15 cellular contexts compared by ENCODE assay signal in the genomic region with DNA sequence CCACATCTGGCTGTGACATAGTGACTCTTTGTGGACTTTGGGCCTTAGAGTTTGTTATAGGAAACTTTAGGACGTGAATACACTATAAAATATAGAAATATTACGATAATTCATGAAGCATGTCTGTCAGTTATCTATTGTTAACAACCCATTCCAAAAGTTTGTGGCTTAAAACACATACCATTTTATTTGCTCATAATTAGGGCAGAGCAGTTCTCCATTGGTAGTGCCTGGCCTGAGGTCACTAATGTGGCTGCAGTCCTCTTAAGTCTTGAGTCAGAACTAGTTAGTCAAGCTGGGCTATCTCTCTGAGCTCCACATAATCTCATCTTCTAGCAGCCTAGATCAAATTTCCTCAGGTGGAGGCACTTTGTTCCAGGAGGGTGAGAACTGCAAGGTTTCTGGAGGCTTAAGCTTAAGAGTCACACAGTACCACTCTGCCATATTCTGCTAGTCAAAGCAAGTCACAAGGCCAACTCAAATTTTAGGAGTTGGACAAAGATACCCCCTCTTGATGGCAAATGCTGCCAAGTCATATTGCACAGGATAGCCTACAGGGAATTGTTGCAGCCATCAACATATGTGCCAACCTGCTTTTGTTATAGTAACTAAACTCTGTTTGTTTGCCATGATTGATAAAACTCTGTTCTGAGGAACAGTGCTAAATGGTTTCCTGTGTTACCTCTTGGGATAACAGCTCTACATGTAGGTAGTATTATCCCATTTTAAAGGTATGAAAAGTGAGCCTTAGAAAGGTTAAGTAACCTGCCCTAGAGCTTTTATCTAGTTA. TPM values are rescaled to one million over a fixed set of nuclear protein-coding genes. Genes with fewer than 3 reads are reported as not detected.
DNase-seq lines count a peak whose midpoint lies in the region; ATAC-seq, FAIRE-seq and TF ChIP-seq lines count a peak whose summit lies in the region.
"Had no signal": no experiment of that assay in that cellular context is flagged by ENCODE, and none has a peak within 500 bp of the region (broad histone marks: within the 10 kb centered on the region; RNA-seq: fewer than 3 reads in every experiment).

No MANE protein-coding gene starts in this region.

- in situ Hi-C loops in ACHN (cut with HindIII; ENCODE audit: low pct_ligation_motif_present, low pct_unique_long_range_greater_than_20kb, low sequenced_read_pairs), result no loop called here

- no peaks in the 10 kb centered on the region for H3K27me3 ChIP-seq in SK-N-SH (ENCODE audit: insufficient read depth)
- H3K27me3 ChIP-seq: BE2C, hepatocyte had no signal

- CTCF ChIA-PET in SK-N-SH (lab: Yijun Ruan, JAX), result interaction anchor here (1.3 kb wide), 1 partner anchor 13 kb away, joined by 3 read pairs; no protein-coding TSS in a partner anchor
- CTCF ChIA-PET in activated CD8-positive, alpha-beta T cell treated with anti-CD3 and anti-CD28 coated beads, Interleukin-2, amount 10 ng/mL, durations not matched to agents 7 days and 5 days (lab: Charles Lee), result no interaction called here

- no peak for ATAC-seq in GM21619 (IDR thresholded peaks at IDR 0.05; ENCODE audit: unreplicated experiment)
- no peak for ATAC-seq in activated CD8-positive, alpha-beta T cell treated with anti-CD3 and anti-CD28 coated beads, Interleukin-2, amount 10 ng/mL, durations not matched to agents 7 days and 5 days
- ATAC-seq: activated CD4-positive, alpha-beta T cell treated with anti-CD3 and anti-CD28 coated beads for 36 hours had no signal

- POLR2A ChIA-PET in SK-N-SH (lab: Yijun Ruan, JAX), result no interaction called here
- POLR2A ChIA-PET in activated CD8-positive, alpha-beta T cell treated with anti-CD3 and anti-CD28 coated beads, Interleukin-2, amount 10 ng/mL, durations not matched to agents 7 days and 5 days (lab: Charles Lee), result no interaction called here

- WGBS in SK-N-SH (ENCODE audit: low lambda C conversion rate), result 25% methylated on average over 2 of the region's 2 CpGs

- peaks cover 26% of the 10 kb centered on the region for H3K36me3 Mint-ChIP-seq in activated CD8-positive, alpha-beta T cell treated with anti-CD3 and anti-CD28 coated beads, Interleukin-2, amount 10 ng/mL, durations not matched to agents 7 days and 5 days (ENCODE audit: low read depth)

- peak overlapping the region; percentile 34; the same call in 1 of the 2 replicates for H3K4me2 ChIP-seq in SK-N-SH
- H3K4me2 ChIP-seq: hepatocyte had no signal

- H3K27ac ChIP-seq in SK-N-SH (ENCODE audit: low read depth in 2 of 2, low read length in 1 of 2), result peak overlapping the region in 1 of 2 experiments; percentile 65; a peak in 3 of 4 replicates
- H3K27ac ChIP-seq: hepatocyte, skin epidermis had no signal

- no peak for TF ChIP-seq EP300 in SK-N-SH (IDR thresholded peaks at IDR 0.05; ENCODE audit: borderline replicate concordance in 1 of 2, low read depth in 1 of 2, low read length in 1 of 2)

- H3K27ac Mint-ChIP-seq in activated CD8-positive, alpha-beta T cell treated with anti-CD3 and anti-CD28 coated beads, Interleukin-2, amount 10 ng/mL, durations not matched to agents 7 days and 5 days, result no peak overlapping the region
- H3K27ac Mint-ChIP-seq: activated CD4-positive, alpha-beta T cell treated with anti-CD3 and anti-CD28 coated beads for 36 hours; dendritic cell treated with granulocyte-macrophage colony-stimulating factor and Interleukin-4, amounts not matched to agents 40 ng/mL and 50 ng/mL, for 4 days had no signal

- H3K9me2 ChIP-seq in SK-N-SH, result no peaks in the 10 kb centered on the region

- no peak for TF ChIP-seq POLR2A in H54 (IDR thresholded peaks at IDR 0.05; ENCODE audit: low read depth, low read length)

- peak; percentile 98 for FAIRE-seq in H54 (lab: Jason Lieb, UNC)

- H3K4me1 Mint-ChIP-seq in activated CD8-positive, alpha-beta T cell treated with anti-CD3 and anti-CD28 coated beads, Interleukin-2, amount 10 ng/mL, durations not matched to agents 7 days and 5 days (ENCODE audit: low read depth), result peaks cover 25% of the 10 kb centered on the region

- H3K9me3 Mint-ChIP-seq in activated CD8-positive, alpha-beta T cell treated with anti-CD3 and anti-CD28 coated beads, Interleukin-2, amount 10 ng/mL, durations not matched to agents 7 days and 5 days (ENCODE audit: insufficient read depth), result no peaks in the 10 kb centered on the region
- H3K9me3 Mint-ChIP-seq: dendritic cell treated with granulocyte-macrophage colony-stimulating factor and Interleukin-4, amounts not matched to agents 40 ng/mL and 50 ng/mL, for 4 days had no signal

- no peak overlapping the region for H3K4me3 Mint-ChIP-seq in activated CD8-positive, alpha-beta T cell treated with anti-CD3 and anti-CD28 coated beads, Interleukin-2, amount 10 ng/mL, durations not matched to agents 7 days and 5 days
- H3K4me3 Mint-ChIP-seq: activated CD4-positive, alpha-beta T cell treated with anti-CD3 and anti-CD28 coated beads for 36 hours; dendritic cell treated with granulocyte-macrophage colony-stimulating factor and Interleukin-4, amounts not matched to agents 40 ng/mL and 50 ng/mL, for 4 days had no signal

- DNase-seq in ACHN, result peak; percentile 25
- DNase-seq in H54 (ENCODE audit: insufficient read length, low spot score), result no peak
- DNase-seq in SK-N-SH, result no peak
- DNase-seq in fibroblast of the conjunctiva (ENCODE audit: low read depth), result peak; percentile 28
- no peak for DNase-seq in activated CD4-positive, alpha-beta T cell treated with anti-CD3 and anti-CD28 coated beads for 1 hour
- DNase-seq in NCI-H1694 treated with DMSO at 0.1 percent for 48 hours (lab: John Stamatoyannopoulos, UW), result no peak
- no peak for DNase-seq in activated CD8-positive, alpha-beta T cell treated with anti-CD3 and anti-CD28 coated beads, Interleukin-2, amount 10 ng/mL, durations not matched to agents 7 days and 5 days
- DNase-seq: activated CD4-positive, alpha-beta T cell treated with anti-CD3 and anti-CD28 coated beads for 36 hours; BE2C; NCI-H2081; SHP77 had no signal

- peaks cover 12 to 19% of the 10 kb centered on the region in 2 experiments for H3K4me1 ChIP-seq in SK-N-SH (ENCODE audit: control insufficient read depth in 1 of 2, insufficient read depth in 2 of 2, low read depth in 1 of 2, low read length in 1 of 2)

- peaks cover 13% of the 10 kb centered on the region for H3F3A ChIP-seq in SK-N-SH (replicated peaks; ENCODE audit: insufficient read depth)

- H3K9ac ChIP-seq in SK-N-SH, result no peak overlapping the region

- H2AFZ ChIP-seq in SK-N-SH (ENCODE audit: low read depth), result no peak overlapping the region
- H2AFZ ChIP-seq: hepatocyte had no signal

- no peaks in the 10 kb centered on the region for H3K9me3 ChIP-seq in SK-N-SH
- H3K9me3 ChIP-seq: BE2C had no signal

- peaks cover 88% of the 10 kb centered on the region for H3K79me2 ChIP-seq in SK-N-SH (ENCODE audit: insufficient read depth)

- H3K4me3 ChIP-seq in SK-N-SH (ENCODE audit: low read depth in 2 of 2, low read length in 1 of 2), result no peak overlapping the region
- H3K4me3 ChIP-seq: hepatocyte, skin epidermis had no signal

- H3K36me3 ChIP-seq in SK-N-SH (replicated peaks in 1 of 2; ENCODE audit: control insufficient read depth in 1 of 2, insufficient read depth in 2 of 2, low read length in 1 of 2), result peaks cover 0 to 5% of the 10 kb centered on the region in 2 experiments
- H3K36me3 ChIP-seq: BE2C had no signal

- H3K27me3 Mint-ChIP-seq in activated CD8-positive, alpha-beta T cell treated with anti-CD3 and anti-CD28 coated beads, Interleukin-2, amount 10 ng/mL, durations not matched to agents 7 days and 5 days (ENCODE audit: low read depth), result no peaks in the 10 kb centered on the region
- H3K27me3 Mint-ChIP-seq: activated CD4-positive, alpha-beta T cell treated with anti-CD3 and anti-CD28 coated beads for 36 hours; dendritic cell treated with granulocyte-macrophage colony-stimulating factor and Interleukin-4, amounts not matched to agents 40 ng/mL and 50 ng/mL, for 4 days had no signal

- peaks cover 60% of the 10 kb centered on the region for H4K20me1 ChIP-seq in SK-N-SH (ENCODE audit: insufficient read depth)

- TF ChIP-seq RAD21 in SK-N-SH (IDR thresholded peaks at IDR 0.05; ENCODE audit: low read length), result no peak

- TF ChIP-seq CTCF in SK-N-SH (IDR thresholded peaks at IDR 0.05), result no peak

TF ChIP-seq in SK-N-SH, 30 proteins besides CTCF, POLR2A, EP300 and RAD21 (continues in another document):
- TF ChIP-seq RCOR1 (IDR thresholded peaks at IDR 0.05; ENCODE audit: low read length), result no peak
- peak; percentile 23; the same call in 1 of the 2 replicates for TF ChIP-seq POLR2AphosphoS5 (IDR thresholded peaks at IDR 0.05; ENCODE audit: low read depth, low read length)
- no peak for TF ChIP-seq ELF1 (IDR thresholded peaks at IDR 0.05)
- TF ChIP-seq TAF1 (IDR thresholded peaks at IDR 0.05; ENCODE audit: borderline replicate concordance, low read depth, low read length), result 0 out of 2 replicates have a peak, but pooled peaks have one; percentile 28
- 0 out of 2 replicates have a peak, but pooled peaks have one; percentile 26 for TF ChIP-seq TEAD4 (IDR thresholded peaks at IDR 0.05; ENCODE audit: borderline replicate concordance, insufficient read depth)
- TF ChIP-seq YY1 (IDR thresholded peaks at IDR 0.05; ENCODE audit: low read depth), result no peak
- TF ChIP-seq RXRA (IDR thresholded peaks at IDR 0.05; ENCODE audit: borderline replicate concordance, low read depth), result no peak; the same call in 1 of the 2 replicates
- TF ChIP-seq JUND (IDR thresholded peaks at IDR 0.05), result peak; percentile 57
- peak; percentile 53 for TF ChIP-seq TCF12 (IDR thresholded peaks at IDR 0.05)

RNA-seq across cellular contexts. Expression of a gene that starts 8.7 kb away (rescaled TPM):
- polyA plus RNA-seq in SK-N-SH (2012; rRNA removed), result 6.2 and 8.5 TPM in 2 replicates
- polyA plus RNA-seq in SK-N-SH (2012; cell fraction: cytosol; rRNA removed), result 2.7 and 3.2 TPM in 2 replicates
- 33.9 and 34.8 TPM in 2 replicates for polyA plus RNA-seq in SK-N-SH (2012; cell fraction: nucleus; rRNA removed)
- total RNA-seq in activated CD8-positive, alpha-beta T cell treated with anti-CD3 and anti-CD28 coated beads, Interleukin-2, amount 10 ng/mL, durations not matched to agents 7 days and 5 days, result 10 to 100 TPM; 35.6 to 40.5 TPM

RNA-seq across cellular contexts. Expression of a gene that starts 8.7 kb away (rescaled TPM):
- 35.6 and 35.9 TPM in 2 replicates for polyA plus RNA-seq in SK-N-SH (2012; rRNA removed)
- 61.9 and 94.1 TPM in 2 replicates for polyA plus RNA-seq in SK-N-SH (2012; cell fraction: cytosol; rRNA removed)
- polyA plus RNA-seq in SK-N-SH (2012; cell fraction: nucleus; rRNA removed), result 7.9 and 12.4 TPM in 2 replicates
- 10 to 100 TPM; 88.9 to 91.7 TPM for total RNA-seq in activated CD8-positive, alpha-beta T cell treated with anti-CD3 and anti-CD28 coated beads, Interleukin-2, amount 10 ng/mL, durations not matched to agents 7 days and 5 days

RNA-seq across cellular contexts. Expression of a gene that starts 39.9 kb away (rescaled TPM):
- polyA plus RNA-seq in SK-N-SH (2012; rRNA removed), result not detected in 2 replicates
- polyA plus RNA-seq in SK-N-SH (2012; cell fraction: cytosol; rRNA removed), result not detected in 2 replicates
- not detected in 2 replicates for polyA plus RNA-seq in SK-N-SH (2012; cell fraction: nucleus; rRNA removed)
- total RNA-seq in activated CD8-positive, alpha-beta T cell treated with anti-CD3 and anti-CD28 coated beads, Interleukin-2, amount 10 ng/mL, durations not matched to agents 7 days and 5 days, result not detected
- total RNA-seq: activated CD4-positive, alpha-beta T cell treated with anti-CD3 and anti-CD28 coated beads for 36 hours; hepatocyte had no signal

RNA-seq across cellular contexts. Expression of a gene that starts 53.2 kb away (rescaled TPM):
- polyA plus RNA-seq in SK-N-SH (2012; rRNA removed), result not detected in 2 replicates
- polyA plus RNA-seq in SK-N-SH (2012; cell fraction: cytosol; rRNA removed), result not detected in 2 replicates
- polyA plus RNA-seq in SK-N-SH (2012; cell fraction: nucleus; rRNA removed), result not detected in 2 replicates
- not detected for total RNA-seq in activated CD8-positive, alpha-beta T cell treated with anti-CD3 and anti-CD28 coated beads, Interleukin-2, amount 10 ng/mL, durations not matched to agents 7 days and 5 days
- total RNA-seq: activated CD4-positive, alpha-beta T cell treated with anti-CD3 and anti-CD28 coated beads for 36 hours; hepatocyte had no signal

Comparison
In these comparisons a context has a peak if more than half of its experiments do, and no peak if none do; other contexts are left out.
1. DNase-seq: peak in ACHN (single experiment) and fibroblast of the conjunctiva (single experiment); none in H54 (single experiment), SK-N-SH (single experiment), activated CD4-positive, alpha-beta T cell treated with anti-CD3 and anti-CD28 coated beads for 1 hour (single experiment), NCI-H1694 treated with DMSO at 0.1 percent for 48 hours (single experiment) and activated CD8-positive, alpha-beta T cell treated with anti-CD3 and anti-CD28 coated beads, Interleukin-2, amount 10 ng/mL, durations not matched to agents 7 days and 5 days (single experiment).